Comparison of ENCODE assay signal across 8 cellular contexts in genomic region chr17:40176409-40177110, GRCh38. TPM values are rescaled to one million over a fixed set of nuclear protein-coding genes. Genes with fewer than 3 reads are reported as not detected.
A peak's percentile ranks its signal among the peaks of the same experiment; 100 is the strongest.
DNase-seq lines count a peak whose midpoint lies in the region; ATAC-seq and TF ChIP-seq lines count a peak whose summit lies in the region.

No MANE protein-coding gene starts in this region.

- peaks cover 3% of the 10 kb centered on the region for H3K36me3 ChIP-seq in mucosa of stomach (ENCODE audit: control insufficient read depth, insufficient read depth, low read length)

- ATAC-seq in CD4-positive, alpha-beta T cell (ENCODE audit: poor library complexity): no peak
- peak; percentile 11 for ATAC-seq in activated naive CD8-positive, alpha-beta T cell treated with anti-CD3 and anti-CD28 coated beads, Interleukin-2, amount 10 ng/mL, durations not matched to agents 7 days and 5 days (ENCODE audit: low read depth)

- H3K9me3 ChIP-seq in CD4-positive, alpha-beta T cell (ENCODE audit: control insufficient read depth, low read length): no peaks in the 10 kb centered on the region
- no peaks in the 10 kb centered on the region for H3K9me3 ChIP-seq in mucosa of stomach (ENCODE audit: control insufficient read depth, low read length)

- H3K9me3 Mint-ChIP-seq in CD4-positive, alpha-beta T cell: no peaks in the 10 kb centered on the region
- no peaks in the 10 kb centered on the region for H3K9me3 Mint-ChIP-seq in IgD-negative memory B cell
- H3K9me3 Mint-ChIP-seq in activated naive CD8-positive, alpha-beta T cell treated with anti-CD3 and anti-CD28 coated beads, Interleukin-2, amount 10 ng/mL, durations not matched to agents 7 days and 5 days: no peaks in the 10 kb centered on the region

- peak overlapping the region; percentile 49 for H3K9ac ChIP-seq in mucosa of stomach (ENCODE audit: low read length)

- no peak for DNase-seq in CD4-positive, alpha-beta T cell
- no peak for DNase-seq in activated naive CD8-positive, alpha-beta T cell treated with anti-CD3 and anti-CD28 coated beads, Interleukin-2, amount 10 ng/mL, durations not matched to agents 7 days and 5 days
- DNase-seq in SHP77 (lab: John Stamatoyannopoulos, UW): no peak
- DNase-seq in effector CD8-positive, alpha-beta T cell (lab: John Stamatoyannopoulos, UW): no peak
- DNase-seq in activated gamma-delta T cell treated with Interleukin-2 at 50 U/mL for 16 hours: no peak
- no peak for DNase-seq in NCI-H1092 (lab: John Stamatoyannopoulos, UW)

- intact Hi-C loops in CD4-positive, alpha-beta T cell (cut with DNase I, micrococcal nuclease): loop anchor here in 1 of 2 experiments (2.0 to 5.0 kb wide), 2 partner anchors 34 to 64 kb away; partner anchors contain the start of gene CASC3

- CTCF ChIA-PET in CD4-positive, alpha-beta T cell (lab: Charles Lee): interaction anchor here (0.9 kb wide), 1 partner anchor 63 kb away, joined by 3 read pairs; no protein-coding TSS in a partner anchor

- H3K27me3 Mint-ChIP-seq in CD4-positive, alpha-beta T cell: no peaks in the 10 kb centered on the region
- H3K27me3 Mint-ChIP-seq in IgD-negative memory B cell: no peaks in the 10 kb centered on the region
- no peaks in the 10 kb centered on the region for H3K27me3 Mint-ChIP-seq in activated naive CD8-positive, alpha-beta T cell treated with anti-CD3 and anti-CD28 coated beads, Interleukin-2, amount 10 ng/mL, durations not matched to agents 7 days and 5 days

- H3K4me3 Mint-ChIP-seq in CD4-positive, alpha-beta T cell: peak overlapping the region; percentile 67
- H3K4me3 Mint-ChIP-seq in IgD-negative memory B cell: peak overlapping the region; percentile 21 to 84 (median 54)
- H3K4me3 Mint-ChIP-seq in activated naive CD8-positive, alpha-beta T cell treated with anti-CD3 and anti-CD28 coated beads, Interleukin-2, amount 10 ng/mL, durations not matched to agents 7 days and 5 days: peak overlapping the region; percentile 20

- no peak overlapping the region for H3K27ac ChIP-seq in CD4-positive, alpha-beta T cell (ENCODE audit: low read depth, low read length)

- H3K4me1 Mint-ChIP-seq in CD4-positive, alpha-beta T cell (ENCODE audit: low read depth): peaks cover 9% of the 10 kb centered on the region
- peaks cover 0 to 6% (median 5%) of the 10 kb centered on the region in 3 donors for H3K4me1 Mint-ChIP-seq in IgD-negative memory B cell
- H3K4me1 Mint-ChIP-seq in activated naive CD8-positive, alpha-beta T cell treated with anti-CD3 and anti-CD28 coated beads, Interleukin-2, amount 10 ng/mL, durations not matched to agents 7 days and 5 days: peaks cover 6% of the 10 kb centered on the region

- no peak overlapping the region for H3K27ac Mint-ChIP-seq in CD4-positive, alpha-beta T cell
- peak overlapping the region in 2 of 3 donors; percentile 18 to 92 for H3K27ac Mint-ChIP-seq in IgD-negative memory B cell
- peak overlapping the region; percentile 22 for H3K27ac Mint-ChIP-seq in activated naive CD8-positive, alpha-beta T cell treated with anti-CD3 and anti-CD28 coated beads, Interleukin-2, amount 10 ng/mL, durations not matched to agents 7 days and 5 days

- no peaks in the 10 kb centered on the region for H3K27me3 ChIP-seq in CD4-positive, alpha-beta T cell (ENCODE audit: control insufficient read depth, insufficient read depth, low read length)
- no peaks in the 10 kb centered on the region for H3K27me3 ChIP-seq in mucosa of stomach (ENCODE audit: control insufficient read depth, insufficient read depth, low read length)

- no peak for TF ChIP-seq CTCF in CD4-positive, alpha-beta T cell (IDR thresholded peaks at IDR 0.05)

- no peak overlapping the region for H3K4me3 ChIP-seq in mucosa of stomach (ENCODE audit: low read length)

- POLR2A ChIA-PET in CD4-positive, alpha-beta T cell (lab: Charles Lee): interaction anchor here (0.5 to 2.5 kb wide), 4 partner anchors 15 to 172 kb away, joined by 3 to 8 read pairs (median 4); no protein-coding TSS in a partner anchor
- POLR2A ChIA-PET in activated naive CD8-positive, alpha-beta T cell treated with anti-CD3 and anti-CD28 coated beads, Interleukin-2, amount 10 ng/mL, durations not matched to agents 7 days and 5 days (lab: Charles Lee): no interaction called here

- peaks cover 41% of the 10 kb centered on the region for H3K36me3 Mint-ChIP-seq in CD4-positive, alpha-beta T cell (ENCODE audit: low read depth)
- peaks cover 2% of the 10 kb centered on the region for H3K36me3 Mint-ChIP-seq in IgD-negative memory B cell
- H3K36me3 Mint-ChIP-seq in activated naive CD8-positive, alpha-beta T cell treated with anti-CD3 and anti-CD28 coated beads, Interleukin-2, amount 10 ng/mL, durations not matched to agents 7 days and 5 days: peaks cover 10% of the 10 kb centered on the region

- peaks cover 41% of the 10 kb centered on the region for H3K4me1 ChIP-seq in mucosa of stomach (ENCODE audit: control insufficient read depth, insufficient read depth, low read length)

RNA-seq across cellular contexts. Expression of gene RAPGEFL1, which starts 0.7 kb away (rescaled TPM):
- total RNA-seq in CD4-positive, alpha-beta T cell: 1 to 10 TPM; 7.7 to 9.4 TPM
- polyA plus RNA-seq in IgD-negative memory B cell: 0.69 TPM
- 1 to 10 TPM; 4.9 to 5.4 TPM for total RNA-seq in activated naive CD8-positive, alpha-beta T cell treated with anti-CD3 and anti-CD28 coated beads, Interleukin-2, amount 10 ng/mL, durations not matched to agents 7 days and 5 days

RNA-seq across cellular contexts. Expression of gene CASC3, which starts 36.2 kb away (rescaled TPM):
- 100 to 1,000 TPM; 195 to 207 TPM for total RNA-seq in CD4-positive, alpha-beta T cell
- 49.9 TPM for polyA plus RNA-seq in IgD-negative memory B cell
- 100 to 1,000 TPM; 100 to 101 TPM for total RNA-seq in activated naive CD8-positive, alpha-beta T cell treated with anti-CD3 and anti-CD28 coated beads, Interleukin-2, amount 10 ng/mL, durations not matched to agents 7 days and 5 days

RNA-seq across cellular contexts. Expression of gene WIPF2, which starts 42.5 kb away (rescaled TPM):
- total RNA-seq in CD4-positive, alpha-beta T cell: 10 to 100 TPM; 17.3 to 21.3 TPM
- polyA plus RNA-seq in IgD-negative memory B cell: 11.4 TPM
- 10 to 100 TPM; 27.7 to 28.5 TPM for total RNA-seq in activated naive CD8-positive, alpha-beta T cell treated with anti-CD3 and anti-CD28 coated beads, Interleukin-2, amount 10 ng/mL, durations not matched to agents 7 days and 5 days

RNA-seq across cellular contexts. Expression of gene MSL1, which starts 54.8 kb away (rescaled TPM):
- total RNA-seq in CD4-positive, alpha-beta T cell: 10 to 100 TPM; 77.0 to 79.2 TPM
- 10.1 TPM for polyA plus RNA-seq in IgD-negative memory B cell
- total RNA-seq in activated naive CD8-positive, alpha-beta T cell treated with anti-CD3 and anti-CD28 coated beads, Interleukin-2, amount 10 ng/mL, durations not matched to agents 7 days and 5 days: 100 to 1,000 TPM; 107 to 110 TPM
